Comparison of ENCODE assay signal across 9 cellular contexts in genomic region chr14:94548999-94549985, GRCh38. TPM values are rescaled to one million over a fixed set of nuclear protein-coding genes. Genes with fewer than 3 reads are reported as not detected.
DNase-seq lines count a peak whose midpoint lies in the region; ATAC-seq and TF ChIP-seq lines count a peak whose summit lies in the region.
"Had no signal": no experiment of that assay in that cellular context is flagged by ENCODE, and none has a peak within 500 bp of the region (broad histone marks: within the 10 kb centered on the region; RNA-seq: fewer than 3 reads in every experiment).

No MANE protein-coding gene starts in this region.

- ATAC-seq in stimulated activated effector memory CD8-positive, alpha-beta T cell treated with anti-CD3 and anti-CD28 coated beads, Interleukin-12 subunit alpha, Interleukin-12 subunit beta, amount 100 ng/mL, for 72 hours, result peak; percentile 69

- peaks cover 25% of the 10 kb centered on the region for H3K27me3 Mint-ChIP-seq in activated CD4-positive, alpha-beta T cell treated with anti-CD3 and anti-CD28 coated beads, Interleukin-2, amount 10 ng/mL, durations not matched to agents 7 days and 5 days
- peaks cover 41% of the 10 kb centered on the region for H3K27me3 Mint-ChIP-seq in mesothelial cell of epicardium (ENCODE audit: low read depth)

- H3K36me3 ChIP-seq in BE2C, result no peaks in the 10 kb centered on the region

- no peaks in the 10 kb centered on the region for H3K9me3 Mint-ChIP-seq in activated CD4-positive, alpha-beta T cell treated with anti-CD3 and anti-CD28 coated beads, Interleukin-2, amount 10 ng/mL, durations not matched to agents 7 days and 5 days
- peaks cover 20% of the 10 kb centered on the region for H3K9me3 Mint-ChIP-seq in mesothelial cell of epicardium
- H3K9me3 Mint-ChIP-seq in stimulated activated effector memory CD8-positive, alpha-beta T cell treated with anti-CD3 and anti-CD28 coated beads, Interleukin-12 subunit alpha, Interleukin-12 subunit beta, amount 100 ng/mL, for 72 hours, result no peaks in the 10 kb centered on the region

- no peaks in the 10 kb centered on the region for H3K9me3 ChIP-seq in BE2C

- H3K27me3 ChIP-seq in BE2C, result no peaks in the 10 kb centered on the region

- CTCF ChIA-PET in activated CD4-positive, alpha-beta T cell treated with anti-CD3 and anti-CD28 coated beads, Interleukin-2, amount 10 ng/mL, durations not matched to agents 7 days and 5 days (lab: Charles Lee), result interaction anchor here (0.9 to 1.7 kb wide), 5 partner anchors 8 to 1169 kb away, joined by 4 to 6 read pairs (median 4); partner anchors contain the start of gene SERPINA4

- no peak overlapping the region for H3K27ac Mint-ChIP-seq in activated CD4-positive, alpha-beta T cell treated with anti-CD3 and anti-CD28 coated beads, Interleukin-2, amount 10 ng/mL, durations not matched to agents 7 days and 5 days
- H3K27ac Mint-ChIP-seq in mesothelial cell of epicardium, result no peak overlapping the region
- no peak overlapping the region for H3K27ac Mint-ChIP-seq in stimulated activated effector memory CD8-positive, alpha-beta T cell treated with anti-CD3 and anti-CD28 coated beads, Interleukin-12 subunit alpha, Interleukin-12 subunit beta, amount 100 ng/mL, for 72 hours

- H3K4me3 Mint-ChIP-seq in activated CD4-positive, alpha-beta T cell treated with anti-CD3 and anti-CD28 coated beads, Interleukin-2, amount 10 ng/mL, durations not matched to agents 7 days and 5 days, result no peak overlapping the region
- H3K4me3 Mint-ChIP-seq in mesothelial cell of epicardium, result no peak overlapping the region
- H3K4me3 Mint-ChIP-seq in stimulated activated effector memory CD8-positive, alpha-beta T cell treated with anti-CD3 and anti-CD28 coated beads, Interleukin-12 subunit alpha, Interleukin-12 subunit beta, amount 100 ng/mL, for 72 hours, result no peak overlapping the region
- H3K4me3 Mint-ChIP-seq: IgD-negative memory B cell had no signal

- no peaks in the 10 kb centered on the region for H3K4me1 Mint-ChIP-seq in activated CD4-positive, alpha-beta T cell treated with anti-CD3 and anti-CD28 coated beads, Interleukin-2, amount 10 ng/mL, durations not matched to agents 7 days and 5 days
- no peaks in the 10 kb centered on the region for H3K4me1 Mint-ChIP-seq in mesothelial cell of epicardium
- H3K4me1 Mint-ChIP-seq in stimulated activated effector memory CD8-positive, alpha-beta T cell treated with anti-CD3 and anti-CD28 coated beads, Interleukin-12 subunit alpha, Interleukin-12 subunit beta, amount 100 ng/mL, for 72 hours, result no peaks in the 10 kb centered on the region

- no peaks in the 10 kb centered on the region for H3K36me3 Mint-ChIP-seq in activated CD4-positive, alpha-beta T cell treated with anti-CD3 and anti-CD28 coated beads, Interleukin-2, amount 10 ng/mL, durations not matched to agents 7 days and 5 days (ENCODE audit: low read depth)
- H3K36me3 Mint-ChIP-seq in mesothelial cell of epicardium, result no peaks in the 10 kb centered on the region
- H3K36me3 Mint-ChIP-seq in stimulated activated effector memory CD8-positive, alpha-beta T cell treated with anti-CD3 and anti-CD28 coated beads, Interleukin-12 subunit alpha, Interleukin-12 subunit beta, amount 100 ng/mL, for 72 hours, result no peaks in the 10 kb centered on the region

- POLR2A ChIA-PET in activated CD4-positive, alpha-beta T cell treated with anti-CD3 and anti-CD28 coated beads, Interleukin-2, amount 10 ng/mL, durations not matched to agents 7 days and 5 days (lab: Charles Lee), result no interaction called here

- no peaks in the 10 kb centered on the region for H3K4me1 ChIP-seq in BE2C

- no peak overlapping the region for H3K4me3 ChIP-seq in BE2C (ENCODE audit: low read depth, low read length)

- DNase-seq in BE2C (peak; percentile 66), GM19240 (ENCODE audit: insufficient read length, low spot score) (peak; percentile 35), NCI-H1092 treated with DMSO at 0.1 percent for 48 hours (lab: John Stamatoyannopoulos, UW) (peak; percentile 18), mesothelial cell of epicardium (ENCODE audit: low spot score in 2 of 2, unreplicated experiment in 2 of 2) (peak; percentile 59 to 86), middle frontal gyrus (ENCODE audit: extremely low spot score, low spot score) (no peak)
- peak; percentile 61 for DNase-seq in activated CD4-positive, alpha-beta T cell treated with anti-CD3 and anti-CD28 coated beads, Interleukin-2, amount 10 ng/mL, durations not matched to agents 7 days and 5 days
- DNase-seq in effector CD4-positive, alpha-beta T cell, result peak; percentile 11
- DNase-seq in stimulated activated effector memory CD8-positive, alpha-beta T cell treated with anti-CD3 and anti-CD28 coated beads, Interleukin-12 subunit alpha, Interleukin-12 subunit beta, amount 100 ng/mL, for 72 hours (ENCODE audit: low spot score in 2 of 2), result peak; percentile 50 to 82

- TF ChIP-seq CTCF in BE2C (IDR thresholded peaks at IDR 0.05; ENCODE audit: low read depth, low read length) (peak; percentile 82), mesothelial cell of epicardium (IDR thresholded peaks at IDR 0.05; ENCODE audit: unreplicated experiment) (peak; percentile 97)

RNA-seq across cellular contexts. Expression of gene SERPINA4, which starts 11.9 kb away (rescaled TPM):
- not detected for polyA plus RNA-seq in BE2C (2012; ENCODE audit: insufficient read depth, insufficient read length, low read depth)
- total RNA-seq in activated CD4-positive, alpha-beta T cell treated with anti-CD3 and anti-CD28 coated beads, Interleukin-2, amount 10 ng/mL, durations not matched to agents 7 days and 5 days, result not detected
- total RNA-seq in mesothelial cell of epicardium, result not detected in 3 replicates
- polyA plus RNA-seq: IgD-negative memory B cell had no signal

RNA-seq across cellular contexts. Expression of gene SERPINA5, which starts 31.9 kb away (rescaled TPM):
- polyA plus RNA-seq in BE2C (2012; ENCODE audit: insufficient read depth, insufficient read length, low read depth), result 1.5 TPM
- not detected for total RNA-seq in activated CD4-positive, alpha-beta T cell treated with anti-CD3 and anti-CD28 coated beads, Interleukin-2, amount 10 ng/mL, durations not matched to agents 7 days and 5 days
- total RNA-seq in mesothelial cell of epicardium, result 0.16 to 0.44 TPM (median 0.29 TPM) in 3 replicates
- polyA plus RNA-seq: IgD-negative memory B cell had no signal

RNA-seq across cellular contexts. Expression of gene SERPINA12, which starts 40.0 kb away (rescaled TPM):
- not detected for polyA plus RNA-seq in BE2C (2012; ENCODE audit: insufficient read depth, insufficient read length, low read depth)
- not detected for total RNA-seq in activated CD4-positive, alpha-beta T cell treated with anti-CD3 and anti-CD28 coated beads, Interleukin-2, amount 10 ng/mL, durations not matched to agents 7 days and 5 days
- not detected in 3 replicates for total RNA-seq in mesothelial cell of epicardium
- polyA plus RNA-seq: IgD-negative memory B cell had no signal
